ENCODE assay signal across 11 cellular contexts in the genomic region with DNA sequence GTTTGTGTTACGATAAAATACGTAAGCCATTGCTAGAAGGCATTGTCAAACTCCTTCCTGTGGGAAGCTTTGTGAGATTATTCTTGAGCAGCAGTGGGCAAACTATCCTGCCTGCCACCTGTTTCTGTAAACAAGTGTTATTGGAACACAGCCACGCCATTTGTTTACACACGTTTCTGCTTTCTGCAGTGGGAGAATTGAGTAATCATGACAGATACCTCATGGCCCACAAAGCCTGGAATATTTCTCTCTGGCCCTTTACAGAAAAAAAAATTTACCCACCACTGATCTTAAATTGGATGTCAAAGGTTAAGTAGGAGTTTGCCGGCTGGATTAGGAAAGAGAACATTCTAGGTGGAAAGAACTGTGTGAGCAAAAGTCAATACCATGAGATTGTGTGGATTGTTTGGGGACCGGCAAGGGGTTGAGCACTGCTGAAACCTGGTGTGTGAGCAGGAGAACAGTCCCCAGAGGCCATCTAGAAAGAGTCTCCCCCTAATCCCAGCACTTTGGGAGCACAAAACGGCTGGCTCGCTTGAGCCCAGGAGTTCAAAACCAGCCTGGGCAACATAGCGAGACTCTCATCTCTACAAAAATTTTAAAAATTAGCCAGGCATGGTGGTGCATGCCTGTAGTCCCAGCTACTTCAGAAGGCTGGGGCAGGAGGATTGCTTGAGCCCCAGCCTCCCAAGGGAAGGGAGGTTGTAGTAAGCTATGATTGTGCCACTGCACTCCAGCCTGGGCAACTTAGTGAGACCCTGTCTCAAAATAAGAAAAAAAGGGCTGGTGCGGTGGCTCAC. TPM values are rescaled to one million over a fixed set of nuclear protein-coding genes. Genes with fewer than 3 reads are reported as not detected.
A peak's percentile ranks its signal among the peaks of the same experiment; 100 is the strongest.
DNase-seq lines count a peak whose midpoint lies in the region; ATAC-seq and TF ChIP-seq lines count a peak whose summit lies in the region.
"Had no signal": no experiment of that assay in that cellular context is flagged by ENCODE, and none has a peak within 500 bp of the region (broad histone marks: within the 10 kb centered on the region; RNA-seq: fewer than 3 reads in every experiment).

No MANE protein-coding gene starts in this region.

- intact Hi-C loops in body of pancreas (cut with DNase I) (no loop called here), CD14-positive monocyte (cut with micrococcal nuclease) (no loop called here)
- intact Hi-C loops in activated naive CD4-positive, alpha-beta T cell treated with anti-CD3 and anti-CD28 coated beads for 36 hours (cut with micrococcal nuclease), result no loop called here

- H3K9me3 ChIP-seq in body of pancreas, result no peaks in the 10 kb centered on the region
- H3K9me3 ChIP-seq in lung (ENCODE audit: control insufficient read depth in 2 of 2, insufficient read depth in 1 of 2, low read length in 1 of 2), result no peaks in the 10 kb centered on the region
- H3K9me3 ChIP-seq: heart right ventricle had no signal

- H3K4me3 Mint-ChIP-seq in activated naive CD4-positive, alpha-beta T cell treated with anti-CD3 and anti-CD28 coated beads for 36 hours, result no peak overlapping the region
- H3K4me3 Mint-ChIP-seq in CD14-positive monocyte, result no peak overlapping the region
- H3K4me3 Mint-ChIP-seq: mesothelial cell of epicardium had no signal

- WGBS in body of pancreas, 2 donors, result 33 to 40% methylated on average over 9 to 10 of the region's 10 CpGs
- WGBS in lung, 2 donors, result 50 to 62% methylated on average over 10 of the region's 10 CpGs

- peak overlapping the region; percentile 65 for H3K27ac ChIP-seq in 22Rv1
- H3K27ac ChIP-seq in body of pancreas, result peak overlapping the region; percentile 40 to 85 (median 68)
- peak overlapping the region in 1 of 2 donors; percentile 54 for H3K27ac ChIP-seq in lung (ENCODE audit: low read depth in 1 of 2, low read length in 1 of 2)
- H3K27ac ChIP-seq: heart right ventricle had no signal

- H3K4me1 ChIP-seq in body of pancreas (peaks cover 15% of the 10 kb centered on the region), lung (ENCODE audit: control insufficient read depth in 2 of 2, insufficient read depth in 2 of 2, low read length in 2 of 2) (peaks cover 0 to 7% of the 10 kb centered on the region in 2 donors)

- peak; percentile 90 for ATAC-seq in body of pancreas
- no peak for ATAC-seq in lung (ENCODE audit: insufficient read depth, low FRiP score)
- no peak for ATAC-seq in HG02571 (IDR thresholded peaks at IDR 0.05; ENCODE audit: unreplicated experiment)
- ATAC-seq: heart right ventricle had no signal

- H3K4me3 ChIP-seq in LNCaP clone FGC (ENCODE audit: low read depth, low read length) (no peak overlapping the region), body of pancreas (no peak overlapping the region), lung (no peak overlapping the region)
- H3K4me3 ChIP-seq: heart right ventricle had no signal

- TF ChIP-seq CTCF in 22Rv1 (IDR thresholded peaks at IDR 0.05), result no peak
- no peak for TF ChIP-seq CTCF in LNCaP clone FGC (IDR thresholded peaks at IDR 0.05; ENCODE audit: control insufficient read depth, extremely low read depth, insufficient read depth)
- no peak for TF ChIP-seq CTCF in body of pancreas (IDR thresholded peaks at IDR 0.05)
- TF ChIP-seq CTCF in lung (IDR thresholded peaks at IDR 0.05; ENCODE audit: control extremely low read depth, extremely low read depth), result no peak
- no peak for TF ChIP-seq CTCF in CD14-positive monocyte (IDR thresholded peaks at IDR 0.05)

- no peak for TF ChIP-seq POLR2A in body of pancreas (IDR thresholded peaks at IDR 0.05)

- H3K36me3 Mint-ChIP-seq in activated naive CD4-positive, alpha-beta T cell treated with anti-CD3 and anti-CD28 coated beads for 36 hours (ENCODE audit: low read depth), result no peaks in the 10 kb centered on the region
- no peaks in the 10 kb centered on the region for H3K36me3 Mint-ChIP-seq in CD14-positive monocyte
- H3K36me3 Mint-ChIP-seq: mesothelial cell of epicardium had no signal

- H3K27ac Mint-ChIP-seq in activated naive CD4-positive, alpha-beta T cell treated with anti-CD3 and anti-CD28 coated beads for 36 hours, result no peak overlapping the region
- H3K27ac Mint-ChIP-seq in CD14-positive monocyte, result no peak overlapping the region
- H3K27ac Mint-ChIP-seq: mesothelial cell of epicardium had no signal

- peaks cover under 1% of the 10 kb centered on the region for H3K27me3 Mint-ChIP-seq in activated naive CD4-positive, alpha-beta T cell treated with anti-CD3 and anti-CD28 coated beads for 36 hours (ENCODE audit: low read depth)
- H3K27me3 Mint-ChIP-seq in CD14-positive monocyte (ENCODE audit: low read depth in 3 of 3), result peaks cover 0 to 4% (median 4%) of the 10 kb centered on the region in 3 donors

- H3K27me3 ChIP-seq in body of pancreas (no peaks in the 10 kb centered on the region), lung (ENCODE audit: control insufficient read depth, insufficient read depth) (no peaks in the 10 kb centered on the region)
- H3K27me3 ChIP-seq: heart right ventricle had no signal

- CTCF ChIA-PET in activated naive CD4-positive, alpha-beta T cell treated with anti-CD3 and anti-CD28 coated beads for 36 hours (lab: Charles Lee), result no interaction called here

- DNase-seq in LNCaP clone FGC (ENCODE audit: low read depth), result peak; percentile 88
- peak; percentile 60 to 89 (median 80) for DNase-seq in body of pancreas
- peak; percentile 43 for DNase-seq in lung (ENCODE audit: low spot score)
- DNase-seq in activated naive CD4-positive, alpha-beta T cell treated with anti-CD3 and anti-CD28 coated beads for 36 hours, result no peak
- DNase-seq in CD14-positive monocyte (ENCODE audit: low spot score), result no peak
- DNase-seq in germinal center (ENCODE audit: low spot score), result no peak
- DNase-seq: heart right ventricle, NCI-H146 had no signal

- H3K4me1 Mint-ChIP-seq in activated naive CD4-positive, alpha-beta T cell treated with anti-CD3 and anti-CD28 coated beads for 36 hours (ENCODE audit: low read depth), result no peaks in the 10 kb centered on the region
- H3K4me1 Mint-ChIP-seq in CD14-positive monocyte, result peaks cover 13% of the 10 kb centered on the region
- H3K4me1 Mint-ChIP-seq: mesothelial cell of epicardium had no signal

- H3K36me3 ChIP-seq in body of pancreas (replicated peaks in 1 of 2; ENCODE audit: insufficient read depth in 1 of 2, low read depth in 2 of 2) (no peaks in the 10 kb centered on the region), lung (ENCODE audit: control insufficient read depth in 2 of 2, insufficient read depth in 2 of 2, low read length in 2 of 2) (no peaks in the 10 kb centered on the region)
- H3K36me3 ChIP-seq: heart right ventricle had no signal

- H3K9me3 Mint-ChIP-seq in activated naive CD4-positive, alpha-beta T cell treated with anti-CD3 and anti-CD28 coated beads for 36 hours, result no peaks in the 10 kb centered on the region
- no peaks in the 10 kb centered on the region for H3K9me3 Mint-ChIP-seq in CD14-positive monocyte
- H3K9me3 Mint-ChIP-seq: mesothelial cell of epicardium had no signal

RNA-seq across cellular contexts. Expression of a gene that starts 6.0 kb away (rescaled TPM):
- total RNA-seq in body of pancreas (10 to 100 TPM; 41.5 to 68.0 TPM), lung (10 to 100 TPM; 36.8 to 73.5 TPM)
- polyA plus RNA-seq in lung (10 to 100 TPM; 11.9 to 37.8 TPM), CD14-positive monocyte (under 1 TPM; 0.43 to 0.62 TPM)
- 10 to 100 TPM; 80.2 to 85.3 TPM for total RNA-seq in activated naive CD4-positive, alpha-beta T cell treated with anti-CD3 and anti-CD28 coated beads for 36 hours

RNA-seq across cellular contexts. Expression of a gene that starts 14.2 kb away (rescaled TPM):
- 10 to 100 TPM; 16.9 to 35.6 TPM for total RNA-seq in body of pancreas
- 10 to 100 TPM; 30.0 to 43.9 TPM for total RNA-seq in lung
- polyA plus RNA-seq in lung, result 10 to 100 TPM; 36.3 to 57.8 TPM
- total RNA-seq in activated naive CD4-positive, alpha-beta T cell treated with anti-CD3 and anti-CD28 coated beads for 36 hours, result 1 to 10 TPM; 2.7 to 2.8 TPM
- 1 to 10 TPM; 1.5 to 2.0 TPM for polyA plus RNA-seq in CD14-positive monocyte

Comparison
In these comparisons a context has a peak if more than half of its experiments do, and no peak if none do; other contexts are left out.
1. DNase-seq: peak in LNCaP clone FGC (single experiment), body of pancreas (4 of 4) and lung (single experiment); none in activated naive CD4-positive, alpha-beta T cell treated with anti-CD3 and anti-CD28 coated beads for 36 hours (single experiment), CD14-positive monocyte (single experiment) and germinal center (single experiment).
2. RNA of a gene that starts 14.2 kb away (total RNA-seq): 30.0 to 43.9 TPM in lung and 16.9 to 35.6 TPM in body of pancreas; 2.7 to 2.8 TPM in activated naive CD4-positive, alpha-beta T cell treated with anti-CD3 and anti-CD28 coated beads for 36 hours; every median in the first group is over 4 times any median in the second.